In the genomic region with DNA sequence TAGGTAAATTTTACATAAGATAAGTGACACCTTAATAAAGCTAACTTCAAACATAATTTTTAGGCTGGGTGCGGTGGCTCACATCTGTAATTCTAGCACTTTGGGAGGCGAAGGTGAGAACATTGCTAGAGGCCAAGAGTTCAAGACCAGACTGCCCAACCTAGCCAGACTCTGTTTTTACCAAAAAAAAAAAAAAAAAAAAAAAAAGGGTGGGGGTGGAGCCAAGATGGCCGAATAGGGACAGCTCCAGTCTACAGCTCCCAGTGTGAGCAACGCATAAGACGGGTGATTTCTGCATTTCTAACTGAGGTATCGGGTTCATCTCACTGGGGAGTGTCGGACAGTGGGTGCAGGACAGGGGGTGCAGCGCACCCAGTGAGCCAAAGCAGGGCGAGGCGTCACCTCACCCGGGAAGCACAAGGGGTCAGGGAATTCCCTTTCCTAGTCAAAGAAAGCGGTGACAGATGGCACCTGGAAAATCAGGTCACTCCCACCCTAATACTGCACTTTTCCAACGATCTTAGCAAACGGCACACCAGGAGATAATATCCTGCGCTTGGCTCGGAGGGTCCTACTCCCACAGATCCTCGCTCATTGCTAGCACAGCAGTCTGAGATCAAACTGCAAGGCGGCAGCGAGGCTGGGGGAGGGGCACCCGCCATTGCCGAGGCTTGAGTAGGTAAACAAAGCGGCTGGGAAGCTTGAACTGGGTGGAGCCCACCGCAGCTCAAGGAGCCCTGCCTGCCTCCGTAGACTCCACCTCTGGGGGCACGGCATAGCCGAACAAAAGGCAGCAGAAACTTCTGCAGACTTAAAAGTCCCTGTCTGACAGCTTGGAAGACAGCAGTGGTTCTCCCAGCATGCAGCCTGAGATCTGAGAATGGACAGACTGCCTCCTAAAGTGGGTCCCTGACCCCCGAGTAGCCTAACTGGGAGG, we compare ENCODE assay signal across 8 cellular contexts. TPM values are rescaled to one million over a fixed set of nuclear protein-coding genes. Genes with fewer than 3 reads are reported as not detected.
DNase-seq lines count a peak whose midpoint lies in the region; ATAC-seq and TF ChIP-seq lines count a peak whose summit lies in the region.
"Not testable (repeated sequence)": the region's sequence is repeated elsewhere in the genome, so short reads cannot be mapped to it uniquely, and the experiment has no call there.

No MANE protein-coding gene starts in this region.

- H3K4me1 ChIP-seq in GM23248 (ENCODE audit: insufficient read depth) (peaks cover 11% of the 10 kb centered on the region; the same call in 1 of the 2 replicates), liver (ENCODE audit: control insufficient read depth in 4 of 4, insufficient read depth in 4 of 4, low read length in 3 of 4) (peaks cover 0 to 13% (median 7%) of the 10 kb centered on the region in 4 donors)
- H3K4me1 ChIP-seq in psoas muscle, uterus: not testable (repeated sequence)

- H3K9ac ChIP-seq in GM23248: peak overlapping the region; percentile 69
- H3K9ac ChIP-seq in liver (ENCODE audit: low read depth in 1 of 2, low read length in 2 of 2): not testable (repeated sequence)

- peaks cover 38% of the 10 kb centered on the region for H3K4me1 Mint-ChIP-seq in activated CD4-positive, alpha-beta T cell treated with anti-CD3 and anti-CD28 coated beads, Interleukin-2, amount 10 ng/mL, durations not matched to agents 7 days and 5 days
- peaks cover 13% of the 10 kb centered on the region for H3K4me1 Mint-ChIP-seq in brain

- CTCF ChIA-PET in activated CD4-positive, alpha-beta T cell treated with anti-CD3 and anti-CD28 coated beads, Interleukin-2, amount 10 ng/mL, durations not matched to agents 7 days and 5 days (lab: Charles Lee): interaction anchor here (1.2 kb wide), 1 partner anchor 11 kb away, joined by 4 read pairs; no protein-coding TSS in a partner anchor

- not testable (repeated sequence) for H3K27ac ChIP-seq in GM23248; liver (ENCODE audit: low read depth in 1 of 2, low read length in 2 of 2); psoas muscle
- H3K27ac ChIP-seq in uterus: peak overlapping the region; percentile 22 to 46

- peak overlapping the region; percentile 72 for H3K4me3 ChIP-seq in GM23248
- peak overlapping the region; percentile 29 for H3K4me3 ChIP-seq in fibroblast of mammary gland (ENCODE audit: control insufficient read depth, low read depth, low read length)
- H3K4me3 ChIP-seq in liver (ENCODE audit: low read depth in 1 of 3, low read length in 3 of 3): peak overlapping the region in 2 of 3 donors; percentile 4 to 42
- peak overlapping the region; percentile 59 for H3K4me3 ChIP-seq in psoas muscle
- peak overlapping the region; percentile 33 to 42 for H3K4me3 ChIP-seq in uterus

- not testable (repeated sequence) for TF ChIP-seq CTCF in brain (conservative IDR thresholded peaks at IDR 0.05); fibroblast of mammary gland (conservative IDR thresholded peaks at IDR 0.05; ENCODE audit: control insufficient read depth, insufficient read depth, low read depth, low read length); liver (IDR thresholded peaks at IDR 0.05; ENCODE audit: low read depth, low read length, missing input control); psoas muscle (IDR thresholded peaks at IDR 0.05); uterus (IDR thresholded peaks at IDR 0.05)

- in situ Hi-C loops in GM23248 (cut with MboI): not testable (repeated sequence)

- not testable (repeated sequence) for TF ChIP-seq RAD21 in liver (IDR thresholded peaks at IDR 0.05)

- H3K9me3 ChIP-seq in GM23248 (ENCODE audit: low read depth); liver (ENCODE audit: control insufficient read depth in 4 of 4, low read length in 3 of 4); psoas muscle; uterus: not testable (repeated sequence)

- H3K36me3 Mint-ChIP-seq in activated CD4-positive, alpha-beta T cell treated with anti-CD3 and anti-CD28 coated beads, Interleukin-2, amount 10 ng/mL, durations not matched to agents 7 days and 5 days (ENCODE audit: low read depth); brain: not testable (repeated sequence)

- not testable (repeated sequence) for H3K9me3 Mint-ChIP-seq in activated CD4-positive, alpha-beta T cell treated with anti-CD3 and anti-CD28 coated beads, Interleukin-2, amount 10 ng/mL, durations not matched to agents 7 days and 5 days
- H3K9me3 Mint-ChIP-seq in brain: peaks cover 5 to 20% (median 19%) of the 10 kb centered on the region in 5 experiments

- peak overlapping the region; percentile 90 for H2AFZ ChIP-seq in GM23248

- POLR2A ChIA-PET in activated CD4-positive, alpha-beta T cell treated with anti-CD3 and anti-CD28 coated beads, Interleukin-2, amount 10 ng/mL, durations not matched to agents 7 days and 5 days (lab: Charles Lee): not testable (repeated sequence)

- not testable (repeated sequence) for H3K36me3 ChIP-seq in GM23248 (ENCODE audit: low read depth); liver (ENCODE audit: control insufficient read depth in 4 of 4, insufficient read depth in 3 of 4, low read depth in 1 of 4, low read length in 3 of 4); psoas muscle (ENCODE audit: insufficient read depth in 1 of 2, low read depth in 1 of 2); uterus

- TF ChIP-seq POLR2A in uterus (IDR thresholded peaks at IDR 0.05): not testable (repeated sequence)

- H3K79me2 ChIP-seq in GM23248 (ENCODE audit: insufficient read depth): not testable (repeated sequence)

- H3F3A ChIP-seq in GM23248 (ENCODE audit: insufficient read depth): not testable (repeated sequence)

- H3K27me3 Mint-ChIP-seq in activated CD4-positive, alpha-beta T cell treated with anti-CD3 and anti-CD28 coated beads, Interleukin-2, amount 10 ng/mL, durations not matched to agents 7 days and 5 days: not testable (repeated sequence)
- peaks cover 11% of the 10 kb centered on the region for H3K27me3 Mint-ChIP-seq in brain

- not testable (repeated sequence) for H4K20me1 ChIP-seq in GM23248 (ENCODE audit: insufficient read depth)

- peak overlapping the region; percentile 34 for H3K4me3 Mint-ChIP-seq in activated CD4-positive, alpha-beta T cell treated with anti-CD3 and anti-CD28 coated beads, Interleukin-2, amount 10 ng/mL, durations not matched to agents 7 days and 5 days
- peak overlapping the region; percentile 59 to 92 (median 84) for H3K4me3 Mint-ChIP-seq in brain

- 46 to 52% methylated on average over 26 to 27 of the region's 27 CpGs for WGBS in GM23248 (ENCODE audit: low coverage in 1 of 2, low lambda C conversion rate in 2 of 2, missing lambda C conversion rate in 2 of 2), 2 experiments
- WGBS in liver: 36% methylated on average over 27 of the region's 27 CpGs
- WGBS in psoas muscle, 3 donors: 32 to 57% (median 36%) methylated on average over 27 of the region's 27 CpGs

- H3K4me2 ChIP-seq in GM23248 (ENCODE audit: unreplicated experiment): peak overlapping the region; percentile 75

- not testable (repeated sequence) for H3K27me3 ChIP-seq in GM23248 (replicated peaks; ENCODE audit: insufficient read depth); liver (ENCODE audit: control insufficient read depth in 4 of 4, insufficient read depth in 4 of 4, low read length in 3 of 4); psoas muscle (ENCODE audit: insufficient read depth in 3 of 3, low read length in 2 of 3); uterus

- not testable (repeated sequence) for H3K27ac Mint-ChIP-seq in activated CD4-positive, alpha-beta T cell treated with anti-CD3 and anti-CD28 coated beads, Interleukin-2, amount 10 ng/mL, durations not matched to agents 7 days and 5 days
- peak overlapping the region in 4 of 5 experiments; percentile 30 to 97 (median 64) for H3K27ac Mint-ChIP-seq in brain

- intact Hi-C loops in psoas muscle (cut with DNase I); uterus (cut with DNase I; ENCODE audit: low total_unique reads): not testable (repeated sequence)

- H3K9me2 ChIP-seq in GM23248 (ENCODE audit: insufficient read depth): not testable (repeated sequence)

- DNase-seq in GM23248 (peak; percentile 19), NCI-H526 (lab: John Stamatoyannopoulos, UW) (peak; percentile 14 to 27), fibroblast of mammary gland (ENCODE audit: low read depth) (peak; percentile 1)
- peak; percentile 39 for DNase-seq in activated CD4-positive, alpha-beta T cell treated with anti-CD3 and anti-CD28 coated beads, Interleukin-2, amount 10 ng/mL, durations not matched to agents 7 days and 5 days
- not testable (repeated sequence) for DNase-seq in psoas muscle, uterus

- ATAC-seq in psoas muscle: not testable (repeated sequence)

TF ChIP-seq in liver, 16 proteins besides CTCF, POLR2A, EP300 and RAD21:
- TF ChIP-seq YY1 (IDR thresholded peaks at IDR 0.05): peak; percentile 56

RNA-seq across cellular contexts. Expression of a gene that starts 32.2 kb away (rescaled TPM):
- total RNA-seq in GM23248 (2014; rRNA removed; shearing (Covaris generic)): 3.9 and 7.3 TPM in 2 replicates
- polyA plus RNA-seq in GM23248 (2016; fragmentation: Nextera tagmentation; extraction: Ambion mirVana): 3.1 and 4.2 TPM in 2 replicates
- 10 to 100 TPM; 54.8 to 55.1 TPM for total RNA-seq in activated CD4-positive, alpha-beta T cell treated with anti-CD3 and anti-CD28 coated beads, Interleukin-2, amount 10 ng/mL, durations not matched to agents 7 days and 5 days
- 32.2 TPM for polyA plus RNA-seq in brain (ENCODE audit: insufficient read depth, low read depth, low replicate concordance)
- 10 to 100 TPM; 19.7 to 60.0 TPM for total RNA-seq in liver
- polyA plus RNA-seq in liver: 10 to 100 TPM; 26.7 to 47.3 TPM
- 1 to 10 TPM in 3 of 4 donors, under 1 TPM in 1; 0.65 to 1.4 (median 1.2) TPM for total RNA-seq in psoas muscle
- polyA plus RNA-seq in psoas muscle: 1 to 10 TPM in 2 of 3 donors, under 1 TPM in 1; 0.91 to 1.2 (median 1.0) TPM
- 10 to 100 TPM in 1 of 4 donors, 1 to 10 TPM in 3; 3.2 to 10.6 (median 4.1) TPM for total RNA-seq in uterus
